In the genomic region with DNA sequence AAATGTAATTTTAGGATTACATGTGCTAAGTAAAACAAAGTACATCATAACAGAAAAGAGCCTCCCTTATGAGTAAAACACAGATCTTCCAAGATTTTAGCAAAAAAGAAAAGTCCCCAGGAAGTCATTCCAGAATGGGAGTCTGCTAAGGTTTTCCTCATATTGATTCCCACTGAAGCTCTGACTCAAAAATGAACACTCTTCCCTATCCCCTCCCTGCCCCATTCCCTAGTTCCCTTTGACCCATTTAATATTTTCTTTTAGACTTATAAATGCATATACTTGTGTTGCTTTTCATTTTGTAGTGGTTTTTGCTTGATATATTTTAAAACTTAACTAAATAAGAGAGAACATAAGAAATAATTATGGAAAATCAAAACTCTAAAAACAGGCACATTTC, we compare ENCODE assay signal across 24 cellular contexts. TPM values are rescaled to one million over a fixed set of nuclear protein-coding genes. Genes with fewer than 3 reads are reported as not detected.
DNase-seq lines count a peak whose midpoint lies in the region; ATAC-seq and TF ChIP-seq lines count a peak whose summit lies in the region.
"Had no signal": no experiment of that assay in that cellular context is flagged by ENCODE, and none has a peak within 500 bp of the region (broad histone marks: within the 10 kb centered on the region; RNA-seq: fewer than 3 reads in every experiment).

No MANE protein-coding gene starts in this region.

- H3K27me3 Mint-ChIP-seq in HFFc6 (ENCODE audit: insufficient read depth) (no peaks in the 10 kb centered on the region), natural killer cell (ENCODE audit: low read depth in 2 of 2) (no peaks in the 10 kb centered on the region)
- no peaks in the 10 kb centered on the region for H3K27me3 Mint-ChIP-seq in activated T-helper 17 cell treated with anti-CD3 and anti-CD28 coated beads, Interleukin-2, amount 50 U/mL, for 72 hours
- H3K27me3 Mint-ChIP-seq: activated naive CD8-positive, alpha-beta T cell treated with anti-CD3 and anti-CD28 coated beads for 36 hours; activated T-cell treated with anti-CD3 and anti-CD28 coated beads, Interleukin-2, amount 50 U/mL, for 24 hours had no signal

- peaks cover 63% of the 10 kb centered on the region for H3K4me1 Mint-ChIP-seq in HFFc6 (ENCODE audit: low read depth)
- peaks cover 62 to 65% of the 10 kb centered on the region in 2 donors for H3K4me1 Mint-ChIP-seq in natural killer cell
- peaks cover 42% of the 10 kb centered on the region for H3K4me1 Mint-ChIP-seq in activated T-helper 17 cell treated with anti-CD3 and anti-CD28 coated beads, Interleukin-2, amount 50 U/mL, for 72 hours

- no peaks in the 10 kb centered on the region for H3K27me3 ChIP-seq in SK-N-SH (ENCODE audit: insufficient read depth)
- no peaks in the 10 kb centered on the region for H3K27me3 ChIP-seq in mammary epithelial cell (ENCODE audit: insufficient read depth, low read length)
- H3K27me3 ChIP-seq: BLaER1, cardiac muscle cell, SJCRH30, tibial artery had no signal

- H3K4me3 Mint-ChIP-seq in HFFc6, result peak overlapping the region; percentile 75; the same call in 1 of the 2 replicates
- no peak overlapping the region for H3K4me3 Mint-ChIP-seq in natural killer cell
- no peak overlapping the region for H3K4me3 Mint-ChIP-seq in activated T-helper 17 cell treated with anti-CD3 and anti-CD28 coated beads, Interleukin-2, amount 50 U/mL, for 72 hours
- H3K4me3 Mint-ChIP-seq: activated naive CD8-positive, alpha-beta T cell treated with anti-CD3 and anti-CD28 coated beads for 36 hours; activated T-cell treated with anti-CD3 and anti-CD28 coated beads, Interleukin-2, amount 50 U/mL, for 24 hours; stimulated activated naive B cell treated with anti-CD40 and anti-IgM and Interleukin-4, amounts not matched to agents 10 μg/mL and 1 μg/mL and 100 μg/mL, for 72 hours had no signal

- CTCF ChIA-PET in SK-N-SH (lab: Yijun Ruan, JAX), result no interaction called here
- CTCF ChIA-PET in mammary epithelial cell (lab: Charles Lee; ENCODE audit: low non-redundant PET), result interaction anchor here (0.6 kb wide), 1 partner anchor 339 kb away, joined by 11 read pairs; no protein-coding TSS in a partner anchor

- no peaks in the 10 kb centered on the region for H3K9me3 ChIP-seq in SK-N-SH
- H3K9me3 ChIP-seq in mammary epithelial cell (replicated peaks; ENCODE audit: insufficient read depth, low read length), result no peaks in the 10 kb centered on the region
- H3K9me3 ChIP-seq: BLaER1, tibial artery had no signal

- no peak for TF ChIP-seq RAD21 in SK-N-SH (IDR thresholded peaks at IDR 0.05; ENCODE audit: low read length)

- no peaks in the 10 kb centered on the region for H3K9me2 ChIP-seq in SK-N-SH

- no peak for TF ChIP-seq CTCF in SK-N-SH (IDR thresholded peaks at IDR 0.05)
- no peak for TF ChIP-seq CTCF in HFFc6 (IDR thresholded peaks at IDR 0.05)
- no peak for TF ChIP-seq CTCF in mammary epithelial cell (conservative IDR thresholded peaks at IDR 0.05 in 1 of 2, IDR thresholded peaks at IDR 0.05 in 1 of 2; ENCODE audit: extremely low read depth in 1 of 2, insufficient read depth in 1 of 2, low read depth in 1 of 2, low read length in 2 of 2)
- TF ChIP-seq CTCF in natural killer cell (IDR thresholded peaks at IDR 0.05), result no peak

- dilution Hi-C loops in mammary epithelial cell (cut with HindIII; ENCODE audit: low sequenced_read_pairs), result no loop called here

- H3K9me3 Mint-ChIP-seq in HFFc6, result no peaks in the 10 kb centered on the region
- H3K9me3 Mint-ChIP-seq in natural killer cell, result peaks cover 0 to 5% of the 10 kb centered on the region in 2 donors
- H3K9me3 Mint-ChIP-seq in activated T-helper 17 cell treated with anti-CD3 and anti-CD28 coated beads, Interleukin-2, amount 50 U/mL, for 72 hours, result peaks cover 3% of the 10 kb centered on the region
- H3K9me3 Mint-ChIP-seq: activated T-cell treated with anti-CD3 and anti-CD28 coated beads, Interleukin-2, amount 50 U/mL, for 24 hours; stimulated activated naive B cell treated with anti-CD40 and anti-IgM and Interleukin-4, amounts not matched to agents 10 μg/mL and 1 μg/mL and 100 μg/mL, for 72 hours had no signal

- peaks cover 9% of the 10 kb centered on the region for H3F3A ChIP-seq in SK-N-SH (replicated peaks; ENCODE audit: insufficient read depth)

- intact Hi-C loops in mammary epithelial cell (cut with micrococcal nuclease) (loop anchor here (10.0 kb wide), 1 partner anchor 101 kb away; no protein-coding TSS in a partner anchor), natural killer cell (cut with micrococcal nuclease) (loop anchor here (10.0 kb wide), 1 partner anchor 51 kb away; no protein-coding TSS in a partner anchor)

- H3K36me3 ChIP-seq in SK-N-SH (replicated peaks in 1 of 2; ENCODE audit: control insufficient read depth in 1 of 2, insufficient read depth in 2 of 2, low read length in 1 of 2) (no peaks in the 10 kb centered on the region), mammary epithelial cell (ENCODE audit: insufficient read depth, low read length) (no peaks in the 10 kb centered on the region)
- H3K36me3 ChIP-seq: BLaER1, cardiac muscle cell, SJCRH30, tibial artery had no signal

- H2AFZ ChIP-seq in SK-N-SH (ENCODE audit: low read depth) (peak overlapping the region; percentile 77; the same call in 1 of the 2 replicates), mammary epithelial cell (ENCODE audit: low read depth, low read length) (no peak overlapping the region)

- in situ Hi-C loops in mammary epithelial cell (cut with MboI; ENCODE audit: low sequenced_read_pairs in 2 of 2), result no loop called here

- H3K4me3 ChIP-seq in SK-N-SH (ENCODE audit: low read depth in 2 of 2, low read length in 1 of 2) (no peak overlapping the region), mammary epithelial cell (replicated peaks in 1 of 3; ENCODE audit: insufficient read depth in 1 of 3, low read depth in 2 of 3, low read length in 3 of 3) (no peak overlapping the region)
- H3K4me3 ChIP-seq: BLaER1, cardiac muscle cell, SJCRH30, tibial artery had no signal

- H3K4me1 ChIP-seq in SK-N-SH (ENCODE audit: control insufficient read depth in 1 of 2, insufficient read depth in 2 of 2, low read depth in 1 of 2, low read length in 1 of 2) (peaks cover 11 to 24% of the 10 kb centered on the region in 2 experiments), mammary epithelial cell (ENCODE audit: insufficient read depth, low read length) (peaks cover 36% of the 10 kb centered on the region)

- TF ChIP-seq EP300 in SK-N-SH (IDR thresholded peaks at IDR 0.05; ENCODE audit: borderline replicate concordance in 1 of 2, low read depth in 1 of 2, low read length in 1 of 2), result no peak

- H3K4me2 ChIP-seq in SK-N-SH (no peak overlapping the region), mammary epithelial cell (ENCODE audit: insufficient read depth, low read depth, low read length) (peak overlapping the region; percentile 80)
- H3K4me2 ChIP-seq: BLaER1 had no signal

- peak overlapping the region; percentile 90 for H3K27ac Mint-ChIP-seq in HFFc6
- peak overlapping the region; percentile 95 for H3K27ac Mint-ChIP-seq in natural killer cell
- H3K27ac Mint-ChIP-seq in activated T-helper 17 cell treated with anti-CD3 and anti-CD28 coated beads, Interleukin-2, amount 50 U/mL, for 72 hours, result no peak overlapping the region
- H3K27ac Mint-ChIP-seq: activated T-cell treated with anti-CD3 and anti-CD28 coated beads, Interleukin-2, amount 50 U/mL, for 24 hours; stimulated activated naive B cell treated with anti-CD40 and anti-IgM and Interleukin-4, amounts not matched to agents 10 μg/mL and 1 μg/mL and 100 μg/mL, for 72 hours had no signal

- no peak overlapping the region for H3K9ac ChIP-seq in SK-N-SH
- no peak overlapping the region for H3K9ac ChIP-seq in mammary epithelial cell (ENCODE audit: insufficient read depth, low read length)
- H3K9ac ChIP-seq: BLaER1 had no signal

- no TSS peak for BruUV-seq in mammary epithelial cell (replicated peaks; lab: Mats Ljungman, UMichigan)

- ATAC-seq in SK-N-SH treated with all-trans-retinoic acid at 6 μM for 48 hours, result no peak
- no peak for ATAC-seq in natural killer cell
- ATAC-seq in activated T-helper 17 cell treated with anti-CD3 and anti-CD28 coated beads, Interleukin-2, amount 50 U/mL, for 72 hours (replicated peaks), result no peak
- ATAC-seq: stimulated activated naive B cell treated with anti-CD40 and anti-IgM and Interleukin-4, amounts not matched to agents 10 μg/mL and 1 μg/mL and 100 μg/mL, for 72 hours had no signal

- 0 out of 2 replicates have a peak, but pooled peaks cover 4% of the 10 kb centered on the region for H3K36me3 Mint-ChIP-seq in HFFc6 (ENCODE audit: low read depth)
- H3K36me3 Mint-ChIP-seq in natural killer cell, result peaks cover 8% of the 10 kb centered on the region
- no peaks in the 10 kb centered on the region for H3K36me3 Mint-ChIP-seq in activated T-helper 17 cell treated with anti-CD3 and anti-CD28 coated beads, Interleukin-2, amount 50 U/mL, for 72 hours (ENCODE audit: low read depth)
- H3K36me3 Mint-ChIP-seq: stimulated activated naive B cell treated with anti-CD40 and anti-IgM and Interleukin-4, amounts not matched to agents 10 μg/mL and 1 μg/mL and 100 μg/mL, for 72 hours had no signal

- DNase-seq in SK-N-SH (no peak), HFFc6 (no peak), mammary epithelial cell (no peak), natural killer cell (no peak), LoVo (ENCODE audit: low spot score) (no peak)
- DNase-seq in central memory CD4-positive, alpha-beta T cell, result no peak
- DNase-seq: activated CD4-positive, alpha-beta T cell treated with anti-CD3 and anti-CD28 coated beads for 4 hours; activated naive CD8-positive, alpha-beta T cell treated with anti-CD3 and anti-CD28 coated beads for 36 hours; activated T-cell treated with anti-CD3 and anti-CD28 coated beads, Interleukin-2, amount 50 U/mL, for 24 hours; effector CD8-positive, alpha-beta T cell; hippocampal formation; KG1; NCI-H1092 treated with DMSO at 0.1 percent for 48 hours; NCI-H2107; NCI-H526; retina; SJCRH30; stimulated activated naive B cell treated with anti-CD40 and anti-IgM and Interleukin-4, amounts not matched to agents 10 μg/mL and 1 μg/mL and 100 μg/mL, for 72 hours; tibial artery had no signal

- H4K20me1 ChIP-seq in SK-N-SH (ENCODE audit: insufficient read depth) (no peaks in the 10 kb centered on the region), mammary epithelial cell (ENCODE audit: insufficient read depth, low read length) (no peaks in the 10 kb centered on the region)
- H4K20me1 ChIP-seq: BLaER1 had no signal

- H3K79me2 ChIP-seq in SK-N-SH (ENCODE audit: insufficient read depth) (no peaks in the 10 kb centered on the region), mammary epithelial cell (ENCODE audit: insufficient read depth, low read length) (no peaks in the 10 kb centered on the region)

- H3K27ac ChIP-seq in SK-N-SH (ENCODE audit: low read depth in 2 of 2, low read length in 1 of 2), result peak overlapping the region in 1 of 2 experiments; percentile 72; a peak in 1 of 4 replicates
- peak overlapping the region; percentile 73 for H3K27ac ChIP-seq in mammary epithelial cell (ENCODE audit: insufficient read depth, low read depth, low read length)
- H3K27ac ChIP-seq: 22Rv1, BLaER1, cardiac muscle cell had no signal

- POLR2A ChIA-PET in SK-N-SH (lab: Yijun Ruan, JAX), result no interaction called here

RNA-seq across cellular contexts. Expression of gene PTGER2, which starts 40.1 kb away (rescaled TPM):
- polyA plus RNA-seq in SK-N-SH (2012; rRNA removed) (0.67 and 1.0 TPM in 2 replicates), mammary epithelial cell (4.2 TPM)
- polyA plus RNA-seq in SK-N-SH (2012; cell fraction: cytosol; rRNA removed), result 1.1 and 1.2 TPM in 2 replicates
- 0.36 and 0.40 TPM in 2 replicates for polyA plus RNA-seq in SK-N-SH (2012; cell fraction: nucleus; rRNA removed)
- under 1 TPM; 0.28 to 0.73 (median 0.37) TPM for total RNA-seq in HFFc6 (2021; fragmentation: NEBNext Ultra II Directional; extraction: Animal tissue kit (Norgen Biotek cat#: 25700))
- total RNA-seq in mammary epithelial cell (1 to 10 TPM in 1 of 2 donors, under 1 TPM in 1; 0.49 to 2.8 TPM), natural killer cell (10 to 100 TPM; 55.3 to 67.9 (median 60.6) TPM)
- polyA minus RNA-seq in mammary epithelial cell, result 2.6 TPM
- total RNA-seq in activated T-helper 17 cell treated with anti-CD3 and anti-CD28 coated beads, Interleukin-2, amount 50 U/mL, for 72 hours, result 10 to 100 TPM in 1 of 2 donors, 1 to 10 TPM in 1; 8.3 to 10.3 TPM
- total RNA-seq: cardiac muscle cell had no signal
- polyA plus RNA-seq: cardiac muscle cell had no signal

Comparison
In these comparisons a context has a peak if more than half of its experiments do, and no peak if none do; other contexts are left out.
1. RNA of gene PTGER2, which starts 40.1 kb away (total RNA-seq): 55.3 to 67.9 TPM in natural killer cell; 8.3 to 10.3 TPM in activated T-helper 17 cell treated with anti-CD3 and anti-CD28 coated beads, Interleukin-2, amount 50 U/mL, for 72 hours, 0.49 to 2.8 TPM in mammary epithelial cell and 0.28 to 0.73 TPM in HFFc6; every median in the first group is over 4 times any median in the second.